ENCODE assay signal across 24 cellular contexts in the genomic region with DNA sequence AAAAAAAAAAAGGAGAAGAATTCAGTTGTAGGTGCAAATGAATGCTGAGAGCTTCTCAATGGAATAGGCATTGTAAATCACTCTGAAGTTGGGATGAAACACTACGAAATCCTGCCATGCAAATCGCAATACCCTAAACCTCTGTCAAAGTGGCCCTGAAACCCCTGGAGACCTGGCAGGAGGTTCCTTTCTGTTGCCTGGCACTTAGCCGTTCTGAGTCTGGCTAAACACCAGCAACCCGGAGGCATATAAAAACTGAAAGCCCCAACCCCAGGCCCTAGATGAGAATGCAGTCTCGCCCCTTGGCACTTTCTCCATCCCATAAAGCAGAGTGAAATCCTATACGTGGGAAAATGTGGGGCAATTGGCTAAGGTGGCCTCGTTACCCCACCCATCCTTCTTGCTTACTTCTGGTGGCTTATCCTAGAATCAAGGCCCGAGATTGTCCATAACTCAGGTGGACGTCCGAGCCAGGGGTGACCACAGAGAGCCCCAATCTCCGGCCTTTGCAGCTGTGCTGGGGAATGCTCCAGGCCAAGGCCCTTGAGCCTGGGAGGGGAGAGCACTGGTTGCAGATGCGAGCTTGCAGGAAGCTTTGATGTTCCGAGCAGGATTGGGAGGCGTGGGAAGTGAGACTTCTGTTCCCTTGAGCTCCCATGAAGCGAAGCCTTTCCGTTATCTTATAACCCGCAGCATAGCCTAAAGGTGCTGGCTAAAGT.
DNase-seq lines count a peak whose midpoint lies in the region; ATAC-seq, FAIRE-seq and TF ChIP-seq lines count a peak whose summit lies in the region.
"Had no signal": no experiment of that assay in that cellular context is flagged by ENCODE, and none has a peak within 500 bp of the region (broad histone marks: within the 10 kb centered on the region; RNA-seq: fewer than 3 reads in every experiment).

No MANE protein-coding gene starts in this region.

- peak overlapping the region; percentile 98 for H3K27ac ChIP-seq in HUES64 (ENCODE audit: low read depth, low read length)
- H3K27ac ChIP-seq in H1 (ENCODE audit: low read depth, low read length), result peak overlapping the region; percentile 9
- no peak overlapping the region for H3K27ac ChIP-seq in mesenchymal stem cell (ENCODE audit: low read length, poor library complexity, severe bottlenecking)
- H3K27ac ChIP-seq in smooth muscle cell (ENCODE audit: low read depth), result no peak overlapping the region
- H3K27ac ChIP-seq: cardiac muscle cell, uterus had no signal

- H3K14ac ChIP-seq in H1 (ENCODE audit: insufficient read length), result no peak overlapping the region
- no peak overlapping the region for H3K14ac ChIP-seq in mesenchymal stem cell (ENCODE audit: low read length in 2 of 2)

- TF ChIP-seq CTCF in H1 (IDR thresholded peaks at IDR 0.05; ENCODE audit: control extremely low read depth in 1 of 3, insufficient read depth in 1 of 3, low read depth in 1 of 3, low read length in 3 of 3) (no peak), smooth muscle cell (IDR thresholded peaks at IDR 0.05; ENCODE audit: borderline replicate concordance, insufficient read depth, poor library complexity, severe bottlenecking) (no peak)

- H2BK20ac ChIP-seq in H1 (ENCODE audit: low read length), result peak overlapping the region; percentile 100

- H3F3A ChIP-seq in smooth muscle cell (ENCODE audit: low read depth), result no peaks in the 10 kb centered on the region

- H3K9ac ChIP-seq in HUES64 (ENCODE audit: low read depth, low read length) (peak overlapping the region; percentile 57), H1 (replicated peaks in 1 of 4; ENCODE audit: extremely low read depth in 1 of 4, low read depth in 3 of 4, low read length in 3 of 4) (no peak overlapping the region), mesenchymal stem cell (ENCODE audit: low read length) (no peak overlapping the region), smooth muscle cell (ENCODE audit: low read depth) (no peak overlapping the region)

- H3K4ac ChIP-seq in H1 (replicated peaks; ENCODE audit: insufficient read length, low read depth, low read length) (peak overlapping the region; percentile 30), mesenchymal stem cell (ENCODE audit: low read depth in 1 of 2, low read length in 2 of 2) (no peak overlapping the region)

- ATAC-seq in HG02623 (IDR thresholded peaks at IDR 0.05; ENCODE audit: unreplicated experiment), result no peak
- no peak for ATAC-seq in esophagus mucosa
- ATAC-seq: activated CD8-positive, alpha-beta T cell treated with anti-CD3 and anti-CD28 coated beads for 36 hours had no signal

- H4K5ac ChIP-seq in H1 (ENCODE audit: insufficient read length, low read depth, low read length), result peak overlapping the region; percentile 62

- H3K23me2 ChIP-seq in H1 (ENCODE audit: low read depth, low read length), result 0 out of 2 replicates have a peak, but pooled peaks cover 5% of the 10 kb centered on the region

- no peaks in the 10 kb centered on the region for H3K9me3 ChIP-seq in HUES64 (ENCODE audit: insufficient read depth, low read depth, low read length)
- no peaks in the 10 kb centered on the region for H3K9me3 ChIP-seq in H1 (ENCODE audit: insufficient read depth in 2 of 2, low read depth in 1 of 2, low read length in 1 of 2)
- H3K9me3 ChIP-seq in mesenchymal stem cell (ENCODE audit: control insufficient read depth, low read length), result no peaks in the 10 kb centered on the region
- H3K9me3 ChIP-seq in smooth muscle cell (replicated peaks; ENCODE audit: low read depth), result no peaks in the 10 kb centered on the region
- H3K9me3 ChIP-seq: uterus had no signal

- peak; percentile 44 to 61 for DNase-seq in H1 (ENCODE audit: low read depth in 1 of 2, low spot score in 2 of 2)
- DNase-seq in mesenchymal stem cell, result no peak
- DNase-seq in smooth muscle cell (lab: John Stamatoyannopoulos, UW; ENCODE audit: unreplicated experiment), result no peak
- DNase-seq in stimulated activated CD4-positive, alpha-beta T cell treated with anti-CD3 and anti-CD28 coated beads, Interleukin-2, amount 100 ng/mL, for 48 hours, result no peak
- DNase-seq: activated CD8-positive, alpha-beta T cell treated with anti-CD3 and anti-CD28 coated beads for 36 hours; activated gamma-delta T cell treated with Interleukin-2 at 50 U/mL for 16 hours; activated T-cell treated with anti-CD3 and anti-CD28 coated beads for 4 hours; CD4-positive, alpha-beta T cell; DMS 273 treated with DMSO at 0.1 percent for 48 hours; GDM1; HCEC 1CT; head of caudate nucleus; naive B cell; NCI-H1930; NCI-H2227 treated with DMSO at 0.1 percent for 48 hours; NCI-H748 treated with DMSO at 0.1 percent for 48 hours; posterior cingulate gyrus; T-helper 9 cell; uterus had no signal

- FAIRE-seq in H1 (lab: Jason Lieb, UNC), result no peak
- FAIRE-seq: keratinocyte had no signal

- H3K36me3 ChIP-seq in HUES64 (ENCODE audit: insufficient read depth, low read length), result no peaks in the 10 kb centered on the region
- H3K36me3 ChIP-seq in H1 (ENCODE audit: control insufficient read depth in 2 of 4, insufficient read depth in 4 of 4, low read length in 3 of 4), result no peaks in the 10 kb centered on the region
- H3K36me3 ChIP-seq in mesenchymal stem cell (ENCODE audit: control insufficient read depth in 1 of 2, insufficient read depth in 2 of 2, low read depth in 1 of 2, low read length in 2 of 2), result no peaks in the 10 kb centered on the region
- no peaks in the 10 kb centered on the region for H3K36me3 ChIP-seq in smooth muscle cell (ENCODE audit: low read depth)
- H3K36me3 ChIP-seq: cardiac muscle cell, uterus had no signal

- H2AK5ac ChIP-seq in H1 (ENCODE audit: low read depth, low read length) (peak overlapping the region; percentile 99), mesenchymal stem cell (ENCODE audit: low read length, severe bottlenecking) (peak overlapping the region; percentile 75)

- H2BK15ac ChIP-seq in H1 (ENCODE audit: low read length) (no peak overlapping the region), mesenchymal stem cell (ENCODE audit: low read depth, poor library complexity, severe bottlenecking) (no peak overlapping the region)

- CTCF ChIA-PET in H1 (lab: Charles Lee; ENCODE audit: partially characterized antibody), result interaction anchor here (0.9 to 10.2 kb wide), 7 partner anchors 13 to 252 kb away, joined by 3 to 102 read pairs (median 4); no protein-coding TSS in a partner anchor

- no peaks in the 10 kb centered on the region for H3K79me1 ChIP-seq in H1 (ENCODE audit: low read depth, low read length)
- H3K79me1 ChIP-seq in mesenchymal stem cell (replicated peaks; ENCODE audit: low read length, poor library complexity, severe bottlenecking), result no peaks in the 10 kb centered on the region

- H3K23ac ChIP-seq in H1 (ENCODE audit: insufficient read length) (no peak overlapping the region), mesenchymal stem cell (ENCODE audit: low read length in 2 of 2) (no peak overlapping the region)

- peak overlapping the region; percentile 86 for H3K18ac ChIP-seq in H1 (ENCODE audit: extremely low read depth, low read length)
- H3K18ac ChIP-seq in mesenchymal stem cell (ENCODE audit: low read depth in 1 of 2, low read length in 2 of 2), result no peak overlapping the region

- peak overlapping the region; percentile 26; the same call in 1 of the 2 replicates for H4K8ac ChIP-seq in H1 (ENCODE audit: extremely low read depth, insufficient read depth, low read length)
- H4K8ac ChIP-seq in mesenchymal stem cell (ENCODE audit: low read length), result peak overlapping the region; percentile 71

- H2BK5ac ChIP-seq in H1 (ENCODE audit: low read depth, low read length), result peak overlapping the region; percentile 100
- H2BK5ac ChIP-seq in mesenchymal stem cell (ENCODE audit: low read depth, low read length, poor library complexity, severe bottlenecking), result no peak overlapping the region

- H2BK12ac ChIP-seq in H1 (ENCODE audit: low read depth, low read length) (peak overlapping the region; percentile 98), mesenchymal stem cell (ENCODE audit: low read length in 2 of 2) (no peak overlapping the region)

- TF ChIP-seq RAD21 in H1 (IDR thresholded peaks at IDR 0.05 in 1 of 2, conservative IDR thresholded peaks at IDR 0.05 in 1 of 2; ENCODE audit: low read depth in 2 of 2, low read length in 2 of 2), result no peak

- H3K27me3 ChIP-seq in HUES64 (ENCODE audit: insufficient read depth, low read length) (peaks cover 16% of the 10 kb centered on the region; the same call in 1 of the 2 replicates), H1 (replicated peaks in 1 of 4; ENCODE audit: control insufficient read depth in 3 of 4, extremely low read depth in 1 of 4, insufficient read depth in 3 of 4, low read length in 3 of 4) (peaks cover 0 to 6% (median 2%) of the 10 kb centered on the region in 4 experiments; a peak in 4 of 7 replicates), mesenchymal stem cell (ENCODE audit: control insufficient read depth in 1 of 2, insufficient read depth in 1 of 2, low read length in 2 of 2) (no peaks in the 10 kb centered on the region), smooth muscle cell (ENCODE audit: low read depth) (no peaks in the 10 kb centered on the region)
- H3K27me3 ChIP-seq: uterus had no signal

- H3K4me2 ChIP-seq in H1 (ENCODE audit: insufficient read depth in 1 of 2, low read depth in 2 of 2, low read length in 2 of 2) (peak overlapping the region; percentile 68 to 92), mesenchymal stem cell (ENCODE audit: low read length, poor library complexity, severe bottlenecking) (no peak overlapping the region), smooth muscle cell (peak overlapping the region; percentile 46)

- H3K56ac ChIP-seq in H1 (replicated peaks; ENCODE audit: insufficient read length, low read depth, low read length), result peak overlapping the region; percentile 18

- peak overlapping the region; percentile 57 for H2BK120ac ChIP-seq in H1 (replicated peaks; ENCODE audit: low read depth, low read length)
- no peak overlapping the region for H2BK120ac ChIP-seq in mesenchymal stem cell (ENCODE audit: low read depth, low read length)

- H4K91ac ChIP-seq in H1 (replicated peaks; ENCODE audit: insufficient read length, low read length) (peak overlapping the region; percentile 71), mesenchymal stem cell (ENCODE audit: low read length) (peak overlapping the region; percentile 27)

- H3K79me2 ChIP-seq in H1 (ENCODE audit: control insufficient read depth in 1 of 2, insufficient read depth in 2 of 2, low read length in 2 of 2) (no peaks in the 10 kb centered on the region), smooth muscle cell (ENCODE audit: low read depth) (no peaks in the 10 kb centered on the region)

- H3K4me1 ChIP-seq in HUES64 (ENCODE audit: insufficient read depth, low read length) (peaks cover 43% of the 10 kb centered on the region), H1 (replicated peaks in 1 of 4; ENCODE audit: control insufficient read depth in 3 of 4, insufficient read depth in 4 of 4, low read length in 3 of 4) (peaks cover 20 to 34% (median 30%) of the 10 kb centered on the region in 4 experiments), mesenchymal stem cell (ENCODE audit: control insufficient read depth, insufficient read depth, low read depth, low read length) (peaks cover 22% of the 10 kb centered on the region), smooth muscle cell (ENCODE audit: low read depth) (peaks cover 14% of the 10 kb centered on the region)
- H3K4me1 ChIP-seq: uterus had no signal

- H3K4me3 ChIP-seq in HUES64 (ENCODE audit: low read length), result peak overlapping the region; percentile 38
- peak overlapping the region in 3 of 4 experiments; percentile 11 to 41 (median 11); a peak in 4 of 8 replicates for H3K4me3 ChIP-seq in H1 (ENCODE audit: extremely low read depth in 1 of 4, insufficient read depth in 2 of 4, low read depth in 3 of 4, low read length in 4 of 4)
- H3K4me3 ChIP-seq in mesenchymal stem cell (ENCODE audit: insufficient read depth in 1 of 2, low read depth in 1 of 2, low read length in 2 of 2), result no peak overlapping the region
- H3K4me3 ChIP-seq in smooth muscle cell, result no peak overlapping the region
- H3K4me3 ChIP-seq: cardiac muscle cell, uterus had no signal

- H2AFZ ChIP-seq in H1 (ENCODE audit: low read length) (no peak overlapping the region), mesenchymal stem cell (ENCODE audit: low read depth, low read length) (no peak overlapping the region), smooth muscle cell (ENCODE audit: low read depth) (peak overlapping the region; percentile 92)

- POLR2A ChIA-PET in H1 (lab: Charles Lee; ENCODE audit: partially characterized antibody), result interaction anchor here (0.8 to 1.7 kb wide), 13 partner anchors 10 to 254 kb away, joined by 3 to 10 read pairs (median 5); partner anchors contain the start of gene CCND2

- TF ChIP-seq EP300 in H1 (IDR thresholded peaks at IDR 0.05; ENCODE audit: borderline replicate concordance in 1 of 2, low read depth in 2 of 2, low read length in 2 of 2), result no peak

- H4K20me1 ChIP-seq in H1 (replicated peaks in 1 of 2; ENCODE audit: control insufficient read depth in 1 of 2, insufficient read depth in 2 of 2, low read length in 2 of 2) (no peaks in the 10 kb centered on the region), smooth muscle cell (ENCODE audit: low read depth) (no peaks in the 10 kb centered on the region)

- WGBS in HUES64, result 7% methylated on average over 17 of the region's 17 CpGs
- WGBS in H1 (ENCODE audit: extremely low coverage in 1 of 2, insufficient coverage in 1 of 2, insufficient read length in 1 of 2, insufficient replicate concordance in 2 of 2, low coverage in 1 of 2, low lambda C conversion rate in 2 of 2, missing lambda C conversion rate in 1 of 2), 2 experiments, result 12% methylated on average over 17 of the region's 17 CpGs; no CpG with 5 or more reads in 1 of the 2 experiments
- 63% methylated on average over 17 of the region's 17 CpGs for WGBS in mesenchymal stem cell
- 39% methylated on average over 17 of the region's 17 CpGs for WGBS in smooth muscle cell (ENCODE audit: low lambda C conversion rate)

- TF ChIP-seq POLR2A in H1 (IDR thresholded peaks at IDR 0.05; ENCODE audit: control extremely low read depth in 1 of 2, low read depth in 2 of 2, low read length in 2 of 2), result no peak

Comparison
In these comparisons a context has a peak if more than half of its experiments do, and no peak if none do; other contexts are left out.
1. H3K27ac ChIP-seq: peak in HUES64 (single experiment) and H1 (single experiment); none in mesenchymal stem cell (single experiment) and smooth muscle cell (single experiment).
2. H3K4me3 ChIP-seq: peak in HUES64 (single experiment) and H1 (3 of 4); none in mesenchymal stem cell (0 of 2) and smooth muscle cell (single experiment).
3. DNase-seq: peak in H1 (2 of 2); none in mesenchymal stem cell (single experiment), smooth muscle cell (single experiment) and stimulated activated CD4-positive, alpha-beta T cell treated with anti-CD3 and anti-CD28 coated beads, Interleukin-2, amount 100 ng/mL, for 48 hours (0 of 2).